Comparison of ENCODE assay signal across 9 cellular contexts in genomic region chr3:13011369-13012227, GRCh38.
DNase-seq lines count a peak whose midpoint lies in the region; ATAC-seq and TF ChIP-seq lines count a peak whose summit lies in the region.
"Had no signal": no experiment of that assay in that cellular context is flagged by ENCODE, and none has a peak within 500 bp of the region (broad histone marks: within the 10 kb centered on the region; RNA-seq: fewer than 3 reads in every experiment).

No MANE protein-coding gene starts in this region.

- intact Hi-C loops in PC-3 (cut with micrococcal nuclease) = no loop called here

- 39% methylated on average over 11 of the region's 11 CpGs for WGBS in thymus

- H3K9me3 ChIP-seq in PC-3 (ENCODE audit: low read length) (no peaks in the 10 kb centered on the region), muscle layer of duodenum (ENCODE audit: control insufficient read depth in 1 of 2, low read length in 2 of 2) (no peaks in the 10 kb centered on the region), thymus (ENCODE audit: control insufficient read depth) (no peaks in the 10 kb centered on the region)

- H3K27ac ChIP-seq in PC-3 (ENCODE audit: low read length) (no peak overlapping the region), muscle layer of duodenum (ENCODE audit: low read length) (peak overlapping the region; percentile 75), thymus (ENCODE audit: low read depth) (peak overlapping the region; percentile 92)
- H3K27ac ChIP-seq: 22Rv1 had no signal

- peaks cover 28% of the 10 kb centered on the region for H3K27me3 Mint-ChIP-seq in HFFc6 (ENCODE audit: insufficient read depth)

- POLR2A ChIA-PET in PC-3 (lab: Charles Lee; ENCODE audit: unreplicated experiment) = no interaction called here

- no peaks in the 10 kb centered on the region for H3K9me2 ChIP-seq in PC-3 (replicated peaks; ENCODE audit: low read length)

- peak; percentile 17 for DNase-seq in NCI-H1092 treated with DMSO at 0.1 percent for 48 hours (lab: John Stamatoyannopoulos, UW)
- no peak for DNase-seq in NCI-H1092 (lab: John Stamatoyannopoulos, UW)
- peak; percentile 12 for DNase-seq in PC-3
- DNase-seq in activated gamma-delta T cell treated with anti-CD3 and anti-CD28 coated beads, Interleukin-2, amount 50 U/mL, for 16 hours (ENCODE audit: low read depth) = peak; percentile 73
- DNase-seq in HFFc6 = no peak

- H3K79me2 ChIP-seq in PC-3 (ENCODE audit: low read length) = no peaks in the 10 kb centered on the region

- no peak overlapping the region for H3K4me2 ChIP-seq in PC-3 (ENCODE audit: low read length)

- H3K4me1 ChIP-seq in PC-3 (ENCODE audit: insufficient read depth, low read length) (peaks cover 9% of the 10 kb centered on the region), muscle layer of duodenum (ENCODE audit: control insufficient read depth in 1 of 2, insufficient read depth in 2 of 2, low read length in 2 of 2) (peaks cover 12 to 18% of the 10 kb centered on the region in 2 donors), thymus (ENCODE audit: control insufficient read depth, insufficient read depth, low read length) (peaks cover 39% of the 10 kb centered on the region)

- H3K27me3 ChIP-seq in PC-3 (ENCODE audit: low read length) (no peaks in the 10 kb centered on the region), muscle layer of duodenum (ENCODE audit: low read depth, low read length) (no peaks in the 10 kb centered on the region), thymus (ENCODE audit: control insufficient read depth, insufficient read depth) (no peaks in the 10 kb centered on the region)

- H3K4me3 ChIP-seq in PC-3 (ENCODE audit: low read length) (no peak overlapping the region), muscle layer of duodenum (ENCODE audit: low read depth in 1 of 2, low read length in 2 of 2) (no peak overlapping the region), thymus (ENCODE audit: low read length) (peak overlapping the region; percentile 3)

- H4K20me1 ChIP-seq in PC-3 (ENCODE audit: low read length) = no peaks in the 10 kb centered on the region

- CTCF ChIA-PET in PC-3 (lab: Charles Lee) = no interaction called here

- TF ChIP-seq CTCF in PC-3 (conservative IDR thresholded peaks at IDR 0.05; ENCODE audit: low read depth, low read length) (no peak), HFFc6 (IDR thresholded peaks at IDR 0.05) (no peak)

- H3F3A ChIP-seq in PC-3 (ENCODE audit: low read length, unreplicated experiment) = no peaks in the 10 kb centered on the region

- peaks cover 7% of the 10 kb centered on the region for H3K4me1 Mint-ChIP-seq in HFFc6 (ENCODE audit: low read depth)

- BruUV-seq in PC-3 (replicated peaks; lab: Mats Ljungman, UMichigan) = no TSS peak

- H3K36me3 ChIP-seq in PC-3 (ENCODE audit: low read depth, low read length) (no peaks in the 10 kb centered on the region), muscle layer of duodenum (ENCODE audit: control insufficient read depth in 1 of 2, insufficient read depth in 2 of 2, low read length in 2 of 2) (no peaks in the 10 kb centered on the region), thymus (ENCODE audit: control insufficient read depth, insufficient read depth) (peaks cover 6% of the 10 kb centered on the region)

- H3K36me3 Mint-ChIP-seq in HFFc6 (ENCODE audit: low read depth) = no peaks in the 10 kb centered on the region

- no peak overlapping the region for H3K27ac Mint-ChIP-seq in HFFc6

- peak; percentile 39 for ATAC-seq in HG03095 (IDR thresholded peaks at IDR 0.05; ENCODE audit: unreplicated experiment)
- no peak; the same call in 1 of the 2 replicates for ATAC-seq in PC-3

- H2AFZ ChIP-seq in PC-3 (ENCODE audit: low read length) = no peak overlapping the region

- H3K9ac ChIP-seq in PC-3 (ENCODE audit: low read length) = no peak overlapping the region

- H3K9me3 Mint-ChIP-seq in HFFc6 = no peaks in the 10 kb centered on the region

- H3K4me3 Mint-ChIP-seq in HFFc6 = no peak overlapping the region

Comparison
In these comparisons a context has a peak if more than half of its experiments do, and no peak if none do; other contexts are left out.
1. DNase-seq: peak in NCI-H1092 treated with DMSO at 0.1 percent for 48 hours (single experiment), PC-3 (single experiment) and activated gamma-delta T cell treated with anti-CD3 and anti-CD28 coated beads, Interleukin-2, amount 50 U/mL, for 16 hours (single experiment); none in NCI-H1092 (single experiment) and HFFc6 (single experiment).